In the genomic region with DNA sequence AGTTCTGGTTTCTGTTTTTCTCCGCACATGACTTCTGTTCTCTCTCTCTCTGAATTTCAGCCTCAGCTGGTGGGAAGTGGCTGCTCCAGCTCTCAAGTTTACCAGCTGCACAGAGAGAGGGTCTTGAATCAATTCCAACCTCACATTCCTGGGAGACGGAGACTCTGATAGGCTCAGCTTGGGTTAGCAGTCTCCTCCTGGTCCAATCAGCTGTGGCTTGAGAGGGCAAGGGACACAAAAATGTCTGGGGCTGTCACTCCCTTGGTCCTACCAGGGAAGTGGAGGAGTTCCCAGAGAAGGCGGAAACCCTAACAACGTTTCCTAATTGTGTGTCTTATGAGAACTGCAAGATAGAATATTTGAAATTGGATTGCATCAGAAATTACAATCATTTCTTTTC, we compare ENCODE assay signal across 3 cellular contexts.
TF ChIP-seq lines count a peak whose summit lies in the region.

No MANE protein-coding gene starts in this region.

TF ChIP-seq in liver, 16 proteins besides CTCF, POLR2A, EP300 and RAD21 (continued from another document):
- TF ChIP-seq NR2F2 (IDR thresholded peaks at IDR 0.05): peak; percentile 12

TF ChIP-seq in HepG2, 621 proteins besides CTCF, POLR2A, EP300 and RAD21:
- TF ChIP-seq FOXK2 (IDR thresholded peaks at IDR 0.05): no peak
- TF ChIP-seq ZNF562 (CRISPR knock-in tag; IDR thresholded peaks at IDR 0.05; ENCODE audit: borderline replicate concordance): no peak
- no peak for TF ChIP-seq HNRNPL (IDR thresholded peaks at IDR 0.05; ENCODE audit: low read depth, low read length)
- TF ChIP-seq GABPA (IDR thresholded peaks at IDR 0.05; ENCODE audit: low read depth, low read length): no peak
- no peak for TF ChIP-seq GABPA (CRISPR knock-in tag; IDR thresholded peaks at IDR 0.05; ENCODE audit: low read depth)
- no peak for TF ChIP-seq CBX1 (IDR thresholded peaks at IDR 0.05; ENCODE audit: low read depth)
- TF ChIP-seq JUN (CRISPR knock-in tag; IDR thresholded peaks at IDR 0.05): no peak
- TF ChIP-seq DR1 (CRISPR knock-in tag; IDR thresholded peaks at IDR 0.05): no peak
- TF ChIP-seq GPN1 (CRISPR knock-in tag; IDR thresholded peaks at IDR 0.05; ENCODE audit: borderline replicate concordance): no peak
- no peak for TF ChIP-seq NFE2L2 (IDR thresholded peaks at IDR 0.05; ENCODE audit: low read length)
- TF ChIP-seq, protein P1, sequence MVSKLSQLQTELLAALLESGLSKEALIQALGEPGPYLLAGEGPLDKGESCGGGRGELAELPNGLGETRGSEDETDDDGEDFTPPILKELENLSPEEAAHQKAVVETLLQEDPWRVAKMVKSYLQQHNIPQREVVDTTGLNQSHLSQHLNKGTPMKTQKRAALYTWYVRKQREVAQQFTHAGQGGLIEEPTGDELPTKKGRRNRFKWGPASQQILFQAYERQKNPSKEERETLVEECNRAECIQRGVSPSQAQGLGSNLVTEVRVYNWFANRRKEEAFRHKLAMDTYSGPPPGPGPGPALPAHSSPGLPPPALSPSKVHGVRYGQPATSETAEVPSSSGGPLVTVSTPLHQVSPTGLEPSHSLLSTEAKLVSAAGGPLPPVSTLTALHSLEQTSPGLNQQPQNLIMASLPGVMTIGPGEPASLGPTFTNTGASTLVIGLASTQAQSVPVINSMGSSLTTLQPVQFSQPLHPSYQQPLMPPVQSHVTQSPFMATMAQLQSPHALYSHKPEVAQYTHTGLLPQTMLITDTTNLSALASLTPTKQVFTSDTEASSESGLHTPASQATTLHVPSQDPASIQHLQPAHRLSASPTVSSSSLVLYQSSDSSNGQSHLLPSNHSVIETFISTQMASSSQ (IDR thresholded peaks at IDR 0.05; ENCODE audit: low read depth): no peak
- TF ChIP-seq, protein P1 (CRISPR knock-in tag; IDR thresholded peaks at IDR 0.05; ENCODE audit: borderline replicate concordance): no peak
- no peak for TF ChIP-seq RFX5 (IDR thresholded peaks at IDR 0.05; ENCODE audit: low read depth, low read length)
- no peak for TF ChIP-seq ZNF572 (CRISPR knock-in tag; IDR thresholded peaks at IDR 0.05)
- TF ChIP-seq RARA (CRISPR knock-in tag; IDR thresholded peaks at IDR 0.05): no peak
- no peak for TF ChIP-seq ZNF737 (CRISPR knock-in tag; IDR thresholded peaks at IDR 0.05; ENCODE audit: borderline replicate concordance)
TF ChIP-seq in HepG2: peak in this region for 0.

TF ChIP-seq in PFSK-1, 5 proteins besides CTCF, POLR2A, EP300 and RAD21:
- TF ChIP-seq SIN3A (IDR thresholded peaks at IDR 0.05; ENCODE audit: borderline replicate concordance, insufficient read depth, low read length) (no peak), POLR2AphosphoS5 (IDR thresholded peaks at IDR 0.05; ENCODE audit: low read depth, low read length) (peak; percentile 73), FOXP2 (optimal IDR thresholded peaks at IDR 0.05; ENCODE audit: borderline replicate concordance, extremely low read depth, extremely low read length, insufficient read depth) (no peak), TAF1 (IDR thresholded peaks at IDR 0.05; ENCODE audit: borderline replicate concordance, insufficient read depth, low read length) (no peak)
